Comparison of ENCODE assay signal across 22 cellular contexts in genomic region chr4:52670739-52671138, GRCh38. TPM values are rescaled to one million over a fixed set of nuclear protein-coding genes. Genes with fewer than 3 reads are reported as not detected.
DNase-seq lines count a peak whose midpoint lies in the region; ATAC-seq and TF ChIP-seq lines count a peak whose summit lies in the region.
"Had no signal": no experiment of that assay in that cellular context is flagged by ENCODE, and none has a peak within 500 bp of the region (broad histone marks: within the 10 kb centered on the region; RNA-seq: fewer than 3 reads in every experiment).

No MANE protein-coding gene starts in this region.

- H3K56ac ChIP-seq in IMR-90 (ENCODE audit: extremely low read depth, insufficient read depth, low read length) (no peak overlapping the region), mesendoderm (ENCODE audit: low read length) (peak overlapping the region; percentile 53)

- H3K79me1 ChIP-seq in IMR-90 (ENCODE audit: low read depth in 1 of 2, low read length in 2 of 2) = no peaks in the 10 kb centered on the region
- H3K79me1 ChIP-seq in mesendoderm (ENCODE audit: low read length) = no peaks in the 10 kb centered on the region

- H3K9me3 ChIP-seq in IMR-90 (ENCODE audit: control insufficient read depth, insufficient read depth, low read length) (no peaks in the 10 kb centered on the region), esophagus muscularis mucosa (no peaks in the 10 kb centered on the region)
- H3K9me3 ChIP-seq in CD8-positive, alpha-beta memory T cell (ENCODE audit: low read length) = no peaks in the 10 kb centered on the region
- H3K9me3 ChIP-seq: BE2C had no signal

- no peak for TF ChIP-seq RAD21 in IMR-90 (IDR thresholded peaks at IDR 0.05; ENCODE audit: low read length)

- no peaks in the 10 kb centered on the region for H3K4me1 ChIP-seq in IMR-90 (ENCODE audit: control insufficient read depth, insufficient read depth, low read length)
- H3K4me1 ChIP-seq in mesendoderm (ENCODE audit: control insufficient read depth, low read depth, low read length) = no peaks in the 10 kb centered on the region
- H3K4me1 ChIP-seq in esophagus muscularis mucosa = no peaks in the 10 kb centered on the region
- no peaks in the 10 kb centered on the region for H3K4me1 ChIP-seq in CD8-positive, alpha-beta memory T cell (ENCODE audit: insufficient read depth, low read length)
- H3K4me1 ChIP-seq: BE2C had no signal

- H3K14ac ChIP-seq in IMR-90 (replicated peaks; ENCODE audit: low read depth, low read length) = no peak overlapping the region

- H2AFZ ChIP-seq in IMR-90 (replicated peaks; ENCODE audit: low read length, poor library complexity) = no peak overlapping the region

- DNase-seq in AG09309 (ENCODE audit: low read depth) (no peak), IMR-90 (no peak), brain microvascular endothelial cell (no peak), mesendoderm (no peak), esophagus muscularis mucosa (ENCODE audit: extremely low spot score) (no peak), pons (ENCODE audit: low spot score) (no peak)
- no peak for DNase-seq in CD8-positive, alpha-beta memory T cell
- DNase-seq: 8988T; BE2C; Calu3; CD4-positive, alpha-beta memory T cell; DMS53; H7; KBM-7; MV-4-11; NCI-H1694 treated with DMSO at 0.1 percent for 48 hours; NCI-H510A; NCI-H748 treated with DMSO at 0.1 percent for 48 hours; OCI-M1; SHP77 had no signal

- in situ Hi-C loops in IMR-90 (cut with MboI; ENCODE audit: low sequenced_read_pairs) (no loop called here), brain microvascular endothelial cell (cut with HindIII; ENCODE audit: low pct_ligation_motif_present, low sequenced_read_pairs) (no loop called here)

- no peak overlapping the region for H2BK120ac ChIP-seq in IMR-90 (ENCODE audit: low read depth, low read length)
- H2BK120ac ChIP-seq in mesendoderm (ENCODE audit: low read depth, low read length) = no peak overlapping the region

- H3K4me3 Mint-ChIP-seq in CD8-positive, alpha-beta memory T cell = no peak overlapping the region
- H3K4me3 Mint-ChIP-seq: CD4-positive, alpha-beta memory T cell had no signal

- no peaks in the 10 kb centered on the region for H4K20me1 ChIP-seq in IMR-90 (ENCODE audit: insufficient read depth, low read length)

- H3K27me3 ChIP-seq in IMR-90 (ENCODE audit: control insufficient read depth, insufficient read depth, low read length) (no peaks in the 10 kb centered on the region; the same call in 1 of the 2 replicates), brain microvascular endothelial cell (replicated peaks) (no peaks in the 10 kb centered on the region), mesendoderm (ENCODE audit: insufficient read depth, low read length, poor library complexity) (no peaks in the 10 kb centered on the region), esophagus muscularis mucosa (peaks cover 0 to 5% (median 0%) of the 10 kb centered on the region in 4 donors)
- peaks cover 10% of the 10 kb centered on the region for H3K27me3 ChIP-seq in CD8-positive, alpha-beta memory T cell (ENCODE audit: insufficient read depth, low read length, poor library complexity, severe bottlenecking)
- H3K27me3 ChIP-seq: BE2C had no signal

- dilution Hi-C loops in IMR-90 (cut with HindIII; ENCODE audit: low sequenced_read_pairs, unreplicated experiment) = no loop called here

- H3K27ac Mint-ChIP-seq in CD8-positive, alpha-beta memory T cell = no peak overlapping the region
- H3K27ac Mint-ChIP-seq: CD4-positive, alpha-beta memory T cell had no signal

- H3K36me3 ChIP-seq in IMR-90 (ENCODE audit: control insufficient read depth, insufficient read depth, low read length) = no peaks in the 10 kb centered on the region
- no peaks in the 10 kb centered on the region for H3K36me3 ChIP-seq in brain microvascular endothelial cell (replicated peaks)
- no peaks in the 10 kb centered on the region for H3K36me3 ChIP-seq in mesendoderm (ENCODE audit: control insufficient read depth, insufficient read depth, low read length)
- no peaks in the 10 kb centered on the region for H3K36me3 ChIP-seq in esophagus muscularis mucosa
- no peaks in the 10 kb centered on the region for H3K36me3 ChIP-seq in CD8-positive, alpha-beta memory T cell (ENCODE audit: insufficient read depth, low read length)
- H3K36me3 ChIP-seq: BE2C had no signal

- H4K5ac ChIP-seq in IMR-90 (ENCODE audit: low read depth, low read length) (no peak overlapping the region), mesendoderm (ENCODE audit: low read length) (no peak overlapping the region)

- H4K8ac ChIP-seq in IMR-90 (ENCODE audit: low read depth in 2 of 2, low read length in 2 of 2) (no peak overlapping the region), mesendoderm (ENCODE audit: low read depth, low read length) (no peak overlapping the region)

- H3K4me3 ChIP-seq in AG09309 (ENCODE audit: control insufficient read depth, low read depth, low read length) (no peak overlapping the region), IMR-90 (ENCODE audit: insufficient read depth, low read depth, low read length) (no peak overlapping the region), brain microvascular endothelial cell (ENCODE audit: low read depth, low read length) (no peak overlapping the region), mesendoderm (ENCODE audit: low read length) (no peak overlapping the region), esophagus muscularis mucosa (no peak overlapping the region)
- H3K4me3 ChIP-seq in CD8-positive, alpha-beta memory T cell (ENCODE audit: low read length) = no peak overlapping the region
- H3K4me3 ChIP-seq: SK-N-MC had no signal

- H2AK9ac ChIP-seq in IMR-90 (replicated peaks; ENCODE audit: low read depth, low read length, poor library complexity) = no peak overlapping the region

- peak; percentile 33 for TF ChIP-seq CTCF in AG09309 (IDR thresholded peaks at IDR 0.05; ENCODE audit: control insufficient read depth, insufficient read depth, low read depth, low read length, missing control alignments)
- no peak for TF ChIP-seq CTCF in IMR-90 (conservative IDR thresholded peaks at IDR 0.05; ENCODE audit: low read depth, low read length)
- peak; percentile 20 for TF ChIP-seq CTCF in brain microvascular endothelial cell (IDR thresholded peaks at IDR 0.05; ENCODE audit: low read depth, low read length, missing control alignments)
- no peak for TF ChIP-seq CTCF in esophagus muscularis mucosa (IDR thresholded peaks at IDR 0.05)

- no TSS peak for BruUV-seq in IMR-90 (replicated peaks; lab: Mats Ljungman, UMichigan)

- peaks cover 0 to under 1% (median 0%) of the 10 kb centered on the region in 3 donors for H3K4me1 Mint-ChIP-seq in CD8-positive, alpha-beta memory T cell

- CTCF ChIA-PET in IMR-90 (lab: Yijun Ruan, JAX) = no interaction called here
- CTCF ChIA-PET in CD8-positive, alpha-beta memory T cell (lab: Charles Lee) = no interaction called here

- H2AK5ac ChIP-seq in IMR-90 (ENCODE audit: low read depth, low read length) = no peak overlapping the region
- no peak overlapping the region for H2AK5ac ChIP-seq in mesendoderm (ENCODE audit: low read length)

- no peak overlapping the region for H3K9ac ChIP-seq in IMR-90 (ENCODE audit: low read depth, low read length)
- H3K9ac ChIP-seq in mesendoderm (ENCODE audit: low read length) = no peak overlapping the region

- POLR2A ChIA-PET in IMR-90 (lab: Charles Lee; ENCODE audit: unreplicated experiment) = no interaction called here
- POLR2A ChIA-PET in CD8-positive, alpha-beta memory T cell (lab: Charles Lee) = no interaction called here

- H4K91ac ChIP-seq in IMR-90 (ENCODE audit: insufficient read depth, low read depth, low read length) = no peak overlapping the region

- TF ChIP-seq EP300 in esophagus muscularis mucosa (IDR thresholded peaks at IDR 0.05) = no peak

- H3K4ac ChIP-seq in IMR-90 (ENCODE audit: low read depth, low read length) = no peak overlapping the region
- no peak overlapping the region for H3K4ac ChIP-seq in mesendoderm (ENCODE audit: low read depth, low read length)

- H2BK15ac ChIP-seq in IMR-90 (ENCODE audit: low read depth, low read length) (no peak overlapping the region), mesendoderm (replicated peaks; ENCODE audit: low read depth) (no peak overlapping the region)

- no peak overlapping the region for H3K27ac ChIP-seq in IMR-90 (ENCODE audit: insufficient read depth, low read length)
- no peak overlapping the region for H3K27ac ChIP-seq in brain microvascular endothelial cell
- H3K27ac ChIP-seq in mesendoderm (ENCODE audit: low read depth, low read length) = no peak overlapping the region
- no peak overlapping the region for H3K27ac ChIP-seq in esophagus muscularis mucosa (replicated peaks in 1 of 4)
- no peak overlapping the region for H3K27ac ChIP-seq in CD8-positive, alpha-beta memory T cell (ENCODE audit: low read depth, low read length)
- H3K27ac ChIP-seq: SK-N-MC had no signal

- H3K18ac ChIP-seq in IMR-90 (ENCODE audit: low read depth, low read length) (no peak overlapping the region), mesendoderm (ENCODE audit: low read length) (no peak overlapping the region)

- peaks cover 0 to 3% (median 3%) of the 10 kb centered on the region in 3 donors for H3K36me3 Mint-ChIP-seq in CD8-positive, alpha-beta memory T cell
- H3K36me3 Mint-ChIP-seq: CD4-positive, alpha-beta memory T cell had no signal

- H3K23ac ChIP-seq in IMR-90 (ENCODE audit: low read depth, low read length) (no peak overlapping the region), mesendoderm (ENCODE audit: low read length) (no peak overlapping the region)

- TF ChIP-seq POLR2A in IMR-90 (IDR thresholded peaks at IDR 0.05; ENCODE audit: low read depth, low read length) = no peak
- no peak for TF ChIP-seq POLR2A in esophagus muscularis mucosa (IDR thresholded peaks at IDR 0.05; ENCODE audit: low read depth)

- peaks cover 0 to 4% (median 0%) of the 10 kb centered on the region in 5 donors for H3K9me3 Mint-ChIP-seq in CD8-positive, alpha-beta memory T cell

- no peak overlapping the region for H2BK20ac ChIP-seq in IMR-90 (ENCODE audit: low read depth, low read length)

- no CpG with 5 or more reads among the region's 2 CpGs for WGBS in IMR-90 (ENCODE audit: extremely low coverage in 2 of 2, insufficient read length in 1 of 2), 2 experiments
- WGBS in mesendoderm (ENCODE audit: extremely low coverage, insufficient coverage, low lambda C conversion rate) = no CpG with 5 or more reads among the region's 2 CpGs
- 85% methylated on average over 2 of the region's 2 CpGs for WGBS in esophagus muscularis mucosa

- peaks cover 15 to 44% of the 10 kb centered on the region in 2 donors for H3K27me3 Mint-ChIP-seq in CD8-positive, alpha-beta memory T cell

- intact Hi-C loops in IMR-90 (cut with micrococcal nuclease) (no loop called here), esophagus muscularis mucosa (cut with DNase I) (no loop called here)

- no peak overlapping the region for H3K4me2 ChIP-seq in IMR-90 (ENCODE audit: low read depth, low read length)
- no peak overlapping the region for H3K4me2 ChIP-seq in mesendoderm (ENCODE audit: low read length)

- ATAC-seq in IMR-90 (ENCODE audit: low read depth) (peak; percentile 44; the same call in 1 of the 2 replicates), GM18861 (IDR thresholded peaks at IDR 0.05; ENCODE audit: unreplicated experiment) (no peak)

- no peak overlapping the region for H2BK5ac ChIP-seq in IMR-90 (ENCODE audit: low read depth, low read length, poor library complexity, severe bottlenecking)
- no peak overlapping the region for H2BK5ac ChIP-seq in mesendoderm (ENCODE audit: low read length)

- H3K79me2 ChIP-seq in mesendoderm (ENCODE audit: control insufficient read depth, insufficient read depth, low read length) = no peaks in the 10 kb centered on the region

- H3K9me1 ChIP-seq in IMR-90 (ENCODE audit: insufficient read depth, low read length) = no peaks in the 10 kb centered on the region

RNA-seq across cellular contexts. Expression of gene USP46, which starts 11.6 kb away (rescaled TPM):
- total RNA-seq in IMR-90 (2012; rRNA removed) = 15.4 and 20.3 TPM in 2 replicates
- polyA plus RNA-seq in IMR-90 (2012; rRNA removed) = 6.0 and 9.3 TPM in 2 replicates
- 1.5 and 2.0 TPM in 2 replicates for polyA plus RNA-seq in IMR-90 (2012; cell fraction: cytosol; rRNA removed)
- polyA plus RNA-seq in IMR-90 (2012; cell fraction: nucleus; rRNA removed; ENCODE audit: low replicate concordance) = 1.7 and 8.4 TPM in 2 replicates
- 38.4 TPM for polyA plus RNA-seq in mesendoderm (2013, experiment 1 of 2)
- polyA plus RNA-seq in mesendoderm (2013, experiment 2 of 2) = 41.2 TPM
- 1 to 10 TPM; 6.6 to 9.3 (median 7.8) TPM for total RNA-seq in esophagus muscularis mucosa
- 10 to 100 TPM; 15.6 to 16.9 TPM for total RNA-seq in CD8-positive, alpha-beta memory T cell
- polyA plus RNA-seq in CD8-positive, alpha-beta memory T cell = 5.8 TPM

Comparison
In these comparisons a context has a peak if more than half of its experiments do, and no peak if none do; other contexts are left out.
1. CTCF ChIP-seq: peak in AG09309 (single experiment) and brain microvascular endothelial cell (single experiment); none in IMR-90 (single experiment) and esophagus muscularis mucosa (0 of 3).